ENCODE assay signal across 10 cellular contexts in genomic region chr15:83919319-83919830, GRCh38.
DNase-seq lines count a peak whose midpoint lies in the region; ATAC-seq, FAIRE-seq and TF ChIP-seq lines count a peak whose summit lies in the region.
"Had no signal": no experiment of that assay in that cellular context is flagged by ENCODE, and none has a peak within 500 bp of the region (broad histone marks: within the 10 kb centered on the region; RNA-seq: fewer than 3 reads in every experiment).

No MANE protein-coding gene starts in this region.

- peak; percentile 44 for FAIRE-seq in keratinocyte (lab: Jason Lieb, UNC)
- FAIRE-seq: G401.6 had no signal

- no peaks in the 10 kb centered on the region for H3K79me2 ChIP-seq in keratinocyte (ENCODE audit: control insufficient read depth, insufficient read depth, low read length)

- ATAC-seq in GM18511 (IDR thresholded peaks at IDR 0.05; ENCODE audit: unreplicated experiment) (peak; percentile 79), GM21381 (IDR thresholded peaks at IDR 0.05; ENCODE audit: unreplicated experiment) (peak; percentile 56), HG03280 (IDR thresholded peaks at IDR 0.05; ENCODE audit: unreplicated experiment) (peak; percentile 59), GM19397 (IDR thresholded peaks at IDR 0.05; ENCODE audit: unreplicated experiment) (no peak)

- no peak for TF ChIP-seq CTCF in keratinocyte (optimal IDR thresholded peaks at IDR 0.05 in 1 of 3, IDR thresholded peaks at IDR 0.05 in 1 of 3, conservative IDR thresholded peaks at IDR 0.05 in 1 of 3; ENCODE audit: extremely low read depth in 1 of 3, insufficient read depth in 2 of 3, low read length in 3 of 3)

- no peaks in the 10 kb centered on the region for H3K27me3 ChIP-seq in keratinocyte (ENCODE audit: control insufficient read depth, extremely low read depth, insufficient read depth, low read length)

- no peaks in the 10 kb centered on the region for H3K9me3 ChIP-seq in keratinocyte (ENCODE audit: control insufficient read depth, low read depth, low read length)

- no peak overlapping the region for H2AFZ ChIP-seq in keratinocyte (ENCODE audit: control insufficient read depth, low read length)

- no peaks in the 10 kb centered on the region for H4K20me1 ChIP-seq in keratinocyte (ENCODE audit: control insufficient read depth, extremely low read depth, insufficient read depth, low read length)

- peak overlapping the region; percentile 39 for H3K4me2 ChIP-seq in keratinocyte (ENCODE audit: control insufficient read depth, extremely low read depth, insufficient read depth, low read depth, low read length)

- DNase-seq in keratinocyte (ENCODE audit: low read depth, low spot score) (no peak), NCI-H1048 (lab: John Stamatoyannopoulos, UW) (no peak), SW 1271 (lab: John Stamatoyannopoulos, UW) (no peak), NCI-H146 (lab: John Stamatoyannopoulos, UW) (no peak)
- DNase-seq: T-helper 9 cell had no signal

- no peaks in the 10 kb centered on the region for H3K36me3 ChIP-seq in keratinocyte (ENCODE audit: control insufficient read depth in 2 of 2, extremely low read depth in 1 of 2, insufficient read depth in 2 of 2, low read length in 2 of 2)

- no peak overlapping the region for H3K27ac ChIP-seq in keratinocyte (ENCODE audit: control insufficient read depth, insufficient read depth, low read length)

- H3K9ac ChIP-seq in keratinocyte (ENCODE audit: control insufficient read depth, extremely low read depth, insufficient read depth, low read length) = no peak overlapping the region

- H3K9me1 ChIP-seq in keratinocyte (ENCODE audit: control insufficient read depth, extremely low read depth, insufficient read depth, low read length) = no peaks in the 10 kb centered on the region

- no peak overlapping the region for H3K4me3 ChIP-seq in keratinocyte (ENCODE audit: control insufficient read depth in 2 of 3, extremely low read depth in 1 of 3, insufficient read depth in 2 of 3, low read depth in 1 of 3, low read length in 3 of 3)

- peaks cover 6% of the 10 kb centered on the region for H3K4me1 ChIP-seq in keratinocyte (ENCODE audit: control insufficient read depth, extremely low read depth, insufficient read depth, low read length)

- dilution Hi-C loops in keratinocyte (cut with MboI; ENCODE audit: extremely low pct_ligation_motif_present, low sequenced_read_pairs) = no loop called here
